Comparison of ENCODE assay signal across 9 cellular contexts in genomic region chr13:24670927-24671326, GRCh38. TPM values are rescaled to one million over a fixed set of nuclear protein-coding genes. Genes with fewer than 3 reads are reported as not detected.
DNase-seq lines count a peak whose midpoint lies in the region; ATAC-seq and TF ChIP-seq lines count a peak whose summit lies in the region.
"Had no signal": no experiment of that assay in that cellular context is flagged by ENCODE, and none has a peak within 500 bp of the region (broad histone marks: within the 10 kb centered on the region; RNA-seq: fewer than 3 reads in every experiment).

No MANE protein-coding gene starts in this region.

- H3K9me3 Mint-ChIP-seq in Caco-2 (ENCODE audit: unreplicated experiment) (no peaks in the 10 kb centered on the region), mesothelial cell of epicardium (no peaks in the 10 kb centered on the region)
- no peaks in the 10 kb centered on the region for H3K9me3 Mint-ChIP-seq in activated CD8-positive, alpha-beta T cell treated with anti-CD3 and anti-CD28 coated beads, Interleukin-2, amount 10 ng/mL, durations not matched to agents 7 days and 5 days (ENCODE audit: insufficient read depth)

- DNase-seq in Caco-2 (peak; percentile 63 to 66), HT-29 (ENCODE audit: low spot score) (peak; percentile 71), mesothelial cell of epicardium (ENCODE audit: low spot score in 2 of 2, unreplicated experiment in 2 of 2) (no peak), caudate nucleus (lab: John Stamatoyannopoulos, UW) (no peak), medulla oblongata (ENCODE audit: extremely low spot score) (no peak), inferior parietal cortex (ENCODE audit: extremely low spot score) (no peak), GDM1 (lab: John Stamatoyannopoulos, UW) (no peak)
- DNase-seq in activated CD8-positive, alpha-beta T cell treated with anti-CD3 and anti-CD28 coated beads, Interleukin-2, amount 10 ng/mL, durations not matched to agents 7 days and 5 days = no peak
- DNase-seq: heart left ventricle had no signal

- H3K27ac Mint-ChIP-seq in Caco-2 (ENCODE audit: unreplicated experiment) = peak overlapping the region; percentile 63
- H3K27ac Mint-ChIP-seq in activated CD8-positive, alpha-beta T cell treated with anti-CD3 and anti-CD28 coated beads, Interleukin-2, amount 10 ng/mL, durations not matched to agents 7 days and 5 days = no peak overlapping the region
- peak overlapping the region; percentile 87 for H3K27ac Mint-ChIP-seq in mesothelial cell of epicardium

- BruUV-seq in Caco-2 (replicated peaks; lab: Mats Ljungman, UMichigan) = no TSS peak

- CTCF ChIA-PET in Caco-2 (lab: Charles Lee) = no interaction called here
- CTCF ChIA-PET in activated CD8-positive, alpha-beta T cell treated with anti-CD3 and anti-CD28 coated beads, Interleukin-2, amount 10 ng/mL, durations not matched to agents 7 days and 5 days (lab: Charles Lee) = interaction anchor here (0.8 to 1.5 kb wide), 5 partner anchors 9 to 92 kb away, joined by 3 to 8 read pairs (median 4); no protein-coding TSS in a partner anchor

- peak; percentile 48 to 58 for TF ChIP-seq CTCF in Caco-2 (IDR thresholded peaks at IDR 0.05; ENCODE audit: insufficient read depth in 1 of 2, low read depth in 1 of 2, low read length in 1 of 2, severe bottlenecking in 1 of 2, unreplicated experiment in 1 of 2)
- TF ChIP-seq CTCF in mesothelial cell of epicardium (IDR thresholded peaks at IDR 0.05; ENCODE audit: unreplicated experiment) = no peak

- peak; percentile 55 for ATAC-seq in activated CD8-positive, alpha-beta T cell treated with anti-CD3 and anti-CD28 coated beads, Interleukin-2, amount 10 ng/mL, durations not matched to agents 7 days and 5 days

- peaks cover 17% of the 10 kb centered on the region for H3K4me1 ChIP-seq in Caco-2

- H3K9me3 ChIP-seq in Caco-2 = no peaks in the 10 kb centered on the region
- H3K9me3 ChIP-seq: heart left ventricle had no signal

- peak overlapping the region; percentile 53 for H3K4me3 Mint-ChIP-seq in Caco-2 (ENCODE audit: unreplicated experiment)
- H3K4me3 Mint-ChIP-seq in activated CD8-positive, alpha-beta T cell treated with anti-CD3 and anti-CD28 coated beads, Interleukin-2, amount 10 ng/mL, durations not matched to agents 7 days and 5 days = no peak overlapping the region
- H3K4me3 Mint-ChIP-seq in mesothelial cell of epicardium = peak overlapping the region; percentile 35

- no peaks in the 10 kb centered on the region for H3K27me3 Mint-ChIP-seq in Caco-2 (ENCODE audit: insufficient read depth, unreplicated experiment)
- H3K27me3 Mint-ChIP-seq in activated CD8-positive, alpha-beta T cell treated with anti-CD3 and anti-CD28 coated beads, Interleukin-2, amount 10 ng/mL, durations not matched to agents 7 days and 5 days (ENCODE audit: low read depth) = peaks cover 25% of the 10 kb centered on the region
- H3K27me3 Mint-ChIP-seq in mesothelial cell of epicardium (ENCODE audit: low read depth) = peaks cover 3% of the 10 kb centered on the region

- intact Hi-C loops in Caco-2 (cut with micrococcal nuclease; ENCODE audit: unreplicated experiment) = loop anchor here (1.0 to 5.0 kb wide), 2 partner anchors 44 to 91 kb away; no protein-coding TSS in a partner anchor

- H3K4me1 Mint-ChIP-seq in Caco-2 (ENCODE audit: low read depth, unreplicated experiment) (peaks cover 17% of the 10 kb centered on the region), mesothelial cell of epicardium (peaks cover 27% of the 10 kb centered on the region)
- peaks cover 11% of the 10 kb centered on the region for H3K4me1 Mint-ChIP-seq in activated CD8-positive, alpha-beta T cell treated with anti-CD3 and anti-CD28 coated beads, Interleukin-2, amount 10 ng/mL, durations not matched to agents 7 days and 5 days (ENCODE audit: low read depth)

- POLR2A ChIA-PET in Caco-2 (lab: Charles Lee) = no interaction called here
- POLR2A ChIA-PET in activated CD8-positive, alpha-beta T cell treated with anti-CD3 and anti-CD28 coated beads, Interleukin-2, amount 10 ng/mL, durations not matched to agents 7 days and 5 days (lab: Charles Lee) = interaction anchor here (1.2 kb wide), 1 partner anchor 65 kb away, joined by 3 read pairs; no protein-coding TSS in a partner anchor

- H3K36me3 Mint-ChIP-seq in Caco-2 (ENCODE audit: insufficient read depth, unreplicated experiment) = no peaks in the 10 kb centered on the region
- H3K36me3 Mint-ChIP-seq in activated CD8-positive, alpha-beta T cell treated with anti-CD3 and anti-CD28 coated beads, Interleukin-2, amount 10 ng/mL, durations not matched to agents 7 days and 5 days (ENCODE audit: low read depth) = no peaks in the 10 kb centered on the region
- no peaks in the 10 kb centered on the region for H3K36me3 Mint-ChIP-seq in mesothelial cell of epicardium

- H3K4me3 ChIP-seq in Caco-2 (ENCODE audit: low read depth, low read length) = no peak overlapping the region

- no peaks in the 10 kb centered on the region for H3K27me3 ChIP-seq in Caco-2 (replicated peaks; ENCODE audit: control insufficient read depth, insufficient read depth, low read length)

- H3K27ac ChIP-seq in caudate nucleus (ENCODE audit: low read depth, low read length) = no peak overlapping the region

- no peaks in the 10 kb centered on the region for H3K36me3 ChIP-seq in Caco-2 (ENCODE audit: control insufficient read depth, insufficient read depth, low read length)
- H3K36me3 ChIP-seq: heart left ventricle had no signal

RNA-seq across cellular contexts. Expression of gene ATP12A, which starts 9.3 kb away (rescaled TPM):
- total RNA-seq in Caco-2 (2022) = not detected in 2 replicates
- total RNA-seq in HT-29 (2014; rRNA removed; shearing (Covaris generic)) = not detected in 2 replicates
- total RNA-seq in activated CD8-positive, alpha-beta T cell treated with anti-CD3 and anti-CD28 coated beads, Interleukin-2, amount 10 ng/mL, durations not matched to agents 7 days and 5 days = under 1 TPM; 0.05 to 0.08 TPM
- 0.80 to 1.3 TPM (median 1.1 TPM) in 3 replicates for total RNA-seq in mesothelial cell of epicardium
- total RNA-seq: heart left ventricle had no signal

Comparison
In these comparisons a context has a peak if more than half of its experiments do, and no peak if none do; other contexts are left out.
1. DNase-seq: peak in Caco-2 (2 of 2) and HT-29 (single experiment); none in activated CD8-positive, alpha-beta T cell treated with anti-CD3 and anti-CD28 coated beads, Interleukin-2, amount 10 ng/mL, durations not matched to agents 7 days and 5 days (single experiment), mesothelial cell of epicardium (0 of 2), caudate nucleus (0 of 61), medulla oblongata (single experiment), inferior parietal cortex (single experiment) and GDM1 (single experiment).